Comparison of ENCODE assay signal across 22 cellular contexts in the genomic region with DNA sequence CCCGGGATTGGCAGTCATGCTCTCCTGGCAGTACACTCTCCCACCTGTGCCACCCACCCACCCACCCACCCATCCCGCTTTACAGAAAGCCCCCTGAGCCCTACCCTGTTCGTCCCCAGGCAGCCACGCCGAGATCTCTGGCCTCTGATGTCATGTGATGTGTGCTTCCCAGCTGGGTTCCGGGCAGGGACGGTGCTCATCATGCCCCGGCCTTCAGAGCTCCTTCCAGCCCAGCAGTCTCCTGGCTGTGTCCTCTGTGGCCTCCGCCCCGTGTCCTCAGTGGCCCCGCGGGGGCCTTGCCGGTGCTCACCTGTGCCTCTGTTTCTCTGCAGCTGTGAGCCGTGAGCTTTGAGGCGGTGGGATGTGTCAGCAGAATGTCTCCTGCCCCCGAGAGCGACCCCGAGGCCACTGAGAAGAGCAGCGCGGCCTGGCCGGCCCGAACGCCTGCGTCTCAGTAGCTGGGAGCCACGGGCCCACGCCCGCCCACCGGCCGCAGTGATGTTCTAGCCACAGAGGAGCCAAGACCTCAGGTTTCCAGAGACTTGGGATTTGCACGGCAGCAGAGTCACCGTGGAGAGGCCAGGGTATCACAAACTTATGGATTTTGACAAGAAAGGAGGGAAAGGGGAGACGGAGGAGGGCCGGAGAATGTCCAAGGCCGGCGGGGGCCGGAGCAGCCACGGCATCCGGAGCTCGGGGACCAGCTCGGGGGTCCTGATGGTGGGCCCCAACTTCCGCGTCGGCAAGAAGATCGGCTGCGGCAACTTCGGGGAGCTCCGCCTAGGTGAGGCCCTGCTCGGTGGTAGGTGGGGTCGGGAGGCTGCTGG. TPM values are rescaled to one million over a fixed set of nuclear protein-coding genes. Genes with fewer than 3 reads are reported as not detected.
A peak's percentile ranks its signal among the peaks of the same experiment; 100 is the strongest.
DNase-seq lines count a peak whose midpoint lies in the region; ATAC-seq and TF ChIP-seq lines count a peak whose summit lies in the region.
"Had no signal": no experiment of that assay in that cellular context is flagged by ENCODE, and none has a peak within 500 bp of the region (broad histone marks: within the 10 kb centered on the region; RNA-seq: fewer than 3 reads in every experiment).

No MANE protein-coding gene starts in this region.

- peaks cover 4% of the 10 kb centered on the region for H3K36me3 Mint-ChIP-seq in CD4-positive, CD25-positive, alpha-beta regulatory T cell
- H3K36me3 Mint-ChIP-seq in neural crest cell (ENCODE audit: low read depth): no peaks in the 10 kb centered on the region

- H3K9ac ChIP-seq in PC-3 (ENCODE audit: low read length) (peak overlapping the region; percentile 40), SK-N-SH (no peak overlapping the region)

- no peak overlapping the region for H3K27ac ChIP-seq in CD4-positive, CD25-positive, alpha-beta regulatory T cell (ENCODE audit: insufficient read depth, low read length, poor library complexity, severe bottlenecking)
- peak overlapping the region; percentile 87 for H3K27ac ChIP-seq in PC-3 (ENCODE audit: low read length)
- H3K27ac ChIP-seq in SK-N-SH (ENCODE audit: low read depth in 2 of 2, low read length in 1 of 2): no peak overlapping the region
- H3K27ac ChIP-seq: HL-60, SJCRH30 had no signal

- H3K27ac Mint-ChIP-seq in CD4-positive, CD25-positive, alpha-beta regulatory T cell: peak overlapping the region in 2 of 3 donors; percentile 42 to 90
- H3K27ac Mint-ChIP-seq in neural crest cell (ENCODE audit: unreplicated experiment): peak overlapping the region; percentile 43
- H3K27ac Mint-ChIP-seq: GM23338 had no signal

- no peak for DNase-seq in CD4-positive, CD25-positive, alpha-beta regulatory T cell
- DNase-seq in PC-3: no peak
- peak; percentile 65 for DNase-seq in cerebellum (ENCODE audit: low spot score)
- DNase-seq in neural crest cell (ENCODE audit: low read depth, low spot score): no peak
- no peak for DNase-seq in left ventricle myocardium superior
- DNase-seq in ACHN: no peak
- no peak for DNase-seq in SK-N-SH
- DNase-seq: CD8-positive, alpha-beta memory T cell; GDM1; KG1; NCI-H1092 treated with DMSO at 0.1 percent for 48 hours; NCI-H146; NCI-H2029; NCI-H345; NCI-H524; NCI-H774; NK-92 treated with Interleukin-12 subunit alpha and Interleukin-12 subunit beta, amount 100 ng/mL, for 24 hours; SJCRH30 had no signal

- in situ Hi-C loops in ACHN (cut with HindIII; ENCODE audit: low pct_ligation_motif_present, low pct_unique_long_range_greater_than_20kb, low sequenced_read_pairs): no loop called here

- no peaks in the 10 kb centered on the region for H3K9me3 ChIP-seq in CD4-positive, CD25-positive, alpha-beta regulatory T cell (ENCODE audit: control insufficient read depth in 2 of 2, low read length in 2 of 2)
- no peaks in the 10 kb centered on the region for H3K9me3 ChIP-seq in PC-3 (ENCODE audit: low read length)
- H3K9me3 ChIP-seq in SK-N-SH: no peaks in the 10 kb centered on the region
- H3K9me3 ChIP-seq: HAP-1, SJCRH30 had no signal

- no peaks in the 10 kb centered on the region for H3K9me3 Mint-ChIP-seq in CD4-positive, CD25-positive, alpha-beta regulatory T cell
- H3K9me3 Mint-ChIP-seq in neural crest cell: no peaks in the 10 kb centered on the region
- H3K9me3 Mint-ChIP-seq: CD8-positive, alpha-beta memory T cell; GM23338 had no signal

- H3K36me3 ChIP-seq in CD4-positive, CD25-positive, alpha-beta regulatory T cell (ENCODE audit: control insufficient read depth, insufficient read depth, low read length): peaks cover 5% of the 10 kb centered on the region
- H3K36me3 ChIP-seq in PC-3 (ENCODE audit: low read depth, low read length): no peaks in the 10 kb centered on the region
- H3K36me3 ChIP-seq in SK-N-SH (replicated peaks in 1 of 2; ENCODE audit: control insufficient read depth in 1 of 2, insufficient read depth in 2 of 2, low read length in 1 of 2): peaks cover 5 to 13% of the 10 kb centered on the region in 2 experiments

- intact Hi-C loops in PC-3 (cut with micrococcal nuclease) (loop anchor here (5.0 kb wide), 1 partner anchor 37 kb away; no protein-coding TSS in a partner anchor), left ventricle myocardium superior (cut with micrococcal nuclease) (no loop called here)

- CTCF ChIA-PET in PC-3 (lab: Charles Lee) (no interaction called here), SK-N-SH (lab: Yijun Ruan, JAX) (interaction anchor here (2.6 kb wide), 1 partner anchor 23 kb away, joined by 7 read pairs; no protein-coding TSS in a partner anchor)

- H3K9me2 ChIP-seq in PC-3 (replicated peaks; ENCODE audit: low read length) (no peaks in the 10 kb centered on the region), SK-N-SH (no peaks in the 10 kb centered on the region)

- WGBS in SK-N-SH (ENCODE audit: low lambda C conversion rate): 98% methylated on average over 35 of the region's 49 CpGs

- ATAC-seq in CD4-positive, CD25-positive, alpha-beta regulatory T cell (ENCODE audit: low read depth in 2 of 2): no peak
- ATAC-seq in PC-3: no peak
- ATAC-seq in left ventricle myocardium superior: no peak
- ATAC-seq: GM23338, Panc1 had no signal

- H4K20me1 ChIP-seq in PC-3 (ENCODE audit: low read length): no peaks in the 10 kb centered on the region
- peaks cover 34% of the 10 kb centered on the region for H4K20me1 ChIP-seq in SK-N-SH (ENCODE audit: insufficient read depth)

- no peaks in the 10 kb centered on the region for H3K27me3 ChIP-seq in CD4-positive, CD25-positive, alpha-beta regulatory T cell (ENCODE audit: control insufficient read depth, insufficient read depth, low read length)
- H3K27me3 ChIP-seq in PC-3 (ENCODE audit: low read length) (no peaks in the 10 kb centered on the region), SK-N-SH (ENCODE audit: insufficient read depth) (no peaks in the 10 kb centered on the region)
- H3K27me3 ChIP-seq: SJCRH30 had no signal

- H3K4me1 ChIP-seq in CD4-positive, CD25-positive, alpha-beta regulatory T cell (ENCODE audit: control insufficient read depth, insufficient read depth, low read length, poor library complexity, severe bottlenecking): peaks cover 12% of the 10 kb centered on the region
- H3K4me1 ChIP-seq in PC-3 (ENCODE audit: insufficient read depth, low read length) (peaks cover 23% of the 10 kb centered on the region), SK-N-SH (ENCODE audit: control insufficient read depth in 1 of 2, insufficient read depth in 2 of 2, low read depth in 1 of 2, low read length in 1 of 2) (no peaks in the 10 kb centered on the region; a peak in 1 of 4 replicates)
- H3K4me1 ChIP-seq: HAP-1, SJCRH30 had no signal

- TF ChIP-seq RAD21 in SK-N-SH (IDR thresholded peaks at IDR 0.05; ENCODE audit: low read length): no peak

- BruUV-seq in PC-3 (replicated peaks; lab: Mats Ljungman, UMichigan): no TSS peak

- TF ChIP-seq CTCF in PC-3 (conservative IDR thresholded peaks at IDR 0.05; ENCODE audit: low read depth, low read length) (no peak), neural crest cell (conservative IDR thresholded peaks at IDR 0.05) (no peak), SK-N-SH (IDR thresholded peaks at IDR 0.05) (no peak)

- H2AFZ ChIP-seq in PC-3 (ENCODE audit: low read length) (no peak overlapping the region), SK-N-SH (ENCODE audit: low read depth) (no peak overlapping the region)
- H2AFZ ChIP-seq: GM23338 had no signal

- peaks cover 23% of the 10 kb centered on the region for H3K79me2 ChIP-seq in PC-3 (ENCODE audit: low read length)
- H3K79me2 ChIP-seq in SK-N-SH (ENCODE audit: insufficient read depth): peaks cover 41% of the 10 kb centered on the region; the same call in 1 of the 2 replicates

- POLR2A ChIA-PET in PC-3 (lab: Charles Lee; ENCODE audit: unreplicated experiment) (no interaction called here), SK-N-SH (lab: Yijun Ruan, JAX) (no interaction called here)

- H3K27me3 Mint-ChIP-seq in CD4-positive, CD25-positive, alpha-beta regulatory T cell: no peaks in the 10 kb centered on the region
- H3K27me3 Mint-ChIP-seq in neural crest cell (ENCODE audit: low read depth): no peaks in the 10 kb centered on the region
- H3K27me3 Mint-ChIP-seq: CD8-positive, alpha-beta memory T cell had no signal

- H3K4me2 ChIP-seq in PC-3 (ENCODE audit: low read length) (peak overlapping the region; percentile 50), SK-N-SH (no peak overlapping the region)
- H3K4me2 ChIP-seq: GM23338 had no signal

- H3K4me3 ChIP-seq in CD4-positive, CD25-positive, alpha-beta regulatory T cell (ENCODE audit: low read depth, low read length): no peak overlapping the region
- H3K4me3 ChIP-seq in PC-3 (ENCODE audit: low read length) (no peak overlapping the region), SK-N-SH (ENCODE audit: low read depth in 2 of 2, low read length in 1 of 2) (no peak overlapping the region)
- H3K4me3 ChIP-seq: GM23338, HAP-1, SJCRH30 had no signal

- no peak overlapping the region for H3K4me3 Mint-ChIP-seq in CD4-positive, CD25-positive, alpha-beta regulatory T cell
- H3K4me3 Mint-ChIP-seq in neural crest cell: no peak overlapping the region
- H3K4me3 Mint-ChIP-seq: GM23338 had no signal

- H3K4me1 Mint-ChIP-seq in CD4-positive, CD25-positive, alpha-beta regulatory T cell: peaks cover 0 to 30% (median 10%) of the 10 kb centered on the region in 4 donors
- H3K4me1 Mint-ChIP-seq in neural crest cell: no peaks in the 10 kb centered on the region
- H3K4me1 Mint-ChIP-seq: GM23338 had no signal

- no peak for TF ChIP-seq EP300 in SK-N-SH (IDR thresholded peaks at IDR 0.05; ENCODE audit: borderline replicate concordance in 1 of 2, low read depth in 1 of 2, low read length in 1 of 2)

- H3F3A ChIP-seq in PC-3 (ENCODE audit: low read length, unreplicated experiment) (no peaks in the 10 kb centered on the region), SK-N-SH (replicated peaks; ENCODE audit: insufficient read depth) (no peaks in the 10 kb centered on the region)

TF ChIP-seq in SK-N-SH, 30 proteins besides CTCF, POLR2A, EP300 and RAD21 (continues in another document):
- TF ChIP-seq POLR2AphosphoS5 (IDR thresholded peaks at IDR 0.05; ENCODE audit: low read depth, low read length) (no peak), TAF1 (IDR thresholded peaks at IDR 0.05; ENCODE audit: borderline replicate concordance, low read depth, low read length) (no peak), GABPA (IDR thresholded peaks at IDR 0.05; ENCODE audit: low read depth) (no peak)

RNA-seq across cellular contexts. Expression of a gene that starts 28.4 kb away (rescaled TPM):
- 101 TPM for total RNA-seq in CD4-positive, CD25-positive, alpha-beta regulatory T cell
- 10 to 100 TPM; 15.3 to 19.9 (median 17.3) TPM for polyA plus RNA-seq in CD4-positive, CD25-positive, alpha-beta regulatory T cell
- total RNA-seq in PC-3 (2014; rRNA removed) (83.6 and 106 TPM in 2 replicates), cerebellum (40.3 TPM), neural crest cell (130 and 133 TPM in 2 replicates), left ventricle myocardium superior (27.9 TPM)
- polyA plus RNA-seq in SK-N-SH (2012; rRNA removed): 77.3 and 79.4 TPM in 2 replicates
- polyA plus RNA-seq in SK-N-SH (2012; cell fraction: cytosol; rRNA removed): 24.7 and 43.6 TPM in 2 replicates
- 419 and 425 TPM in 2 replicates for polyA plus RNA-seq in SK-N-SH (2012; cell fraction: nucleus; rRNA removed)

RNA-seq across cellular contexts. Expression of a gene that starts 46.1 kb away (rescaled TPM):
- total RNA-seq in CD4-positive, CD25-positive, alpha-beta regulatory T cell: 58.6 TPM
- 1 to 10 TPM; 3.2 to 5.4 (median 4.7) TPM for polyA plus RNA-seq in CD4-positive, CD25-positive, alpha-beta regulatory T cell
- total RNA-seq in PC-3 (2014; rRNA removed): 72.0 and 94.0 TPM in 2 replicates
- 48.9 TPM for total RNA-seq in cerebellum
- total RNA-seq in neural crest cell: 138 and 142 TPM in 2 replicates
- total RNA-seq in left ventricle myocardium superior: 65.6 TPM
- 54.4 and 66.8 TPM in 2 replicates for polyA plus RNA-seq in SK-N-SH (2012; rRNA removed)
- polyA plus RNA-seq in SK-N-SH (2012; cell fraction: cytosol; rRNA removed): 21.2 and 45.9 TPM in 2 replicates
- 64.3 and 71.6 TPM in 2 replicates for polyA plus RNA-seq in SK-N-SH (2012; cell fraction: nucleus; rRNA removed)
